ENCODE assay signal across 8 cellular contexts in the genomic region with DNA sequence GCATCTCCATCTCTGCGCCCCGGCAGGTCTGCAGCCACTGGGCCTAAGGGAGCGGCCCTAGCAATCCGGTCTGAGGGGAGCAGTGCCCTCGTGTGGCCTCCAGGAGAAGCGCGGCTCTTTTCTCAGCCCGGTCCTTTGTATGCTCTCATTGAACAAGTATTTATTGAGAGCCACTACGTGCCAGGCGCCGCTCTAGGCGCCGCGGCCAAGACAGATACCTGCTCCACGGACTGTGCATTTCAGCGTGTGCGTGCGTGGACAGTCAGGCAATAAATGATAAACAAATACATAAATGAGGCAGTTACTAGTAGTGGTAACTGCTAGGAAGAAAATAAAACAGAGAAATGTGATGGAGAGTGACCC. TPM values are rescaled to one million over a fixed set of nuclear protein-coding genes. Genes with fewer than 3 reads are reported as not detected.
DNase-seq lines count a peak whose midpoint lies in the region; ATAC-seq, FAIRE-seq and TF ChIP-seq lines count a peak whose summit lies in the region.

No MANE protein-coding gene starts in this region.

- H3K27ac Mint-ChIP-seq in endothelial cell (ENCODE audit: unreplicated experiment), result no peak overlapping the region

- no peaks in the 10 kb centered on the region for H3K9me3 Mint-ChIP-seq in endothelial cell (ENCODE audit: unreplicated experiment)

- peak overlapping the region; percentile 24 to 54 for H3K4me3 ChIP-seq in mucosa of rectum (ENCODE audit: low read length in 2 of 2)

- no peaks in the 10 kb centered on the region for H3K27me3 ChIP-seq in mucosa of rectum (ENCODE audit: control insufficient read depth in 2 of 2, insufficient read depth in 2 of 2, low read length in 2 of 2)

- no peaks in the 10 kb centered on the region for H3K36me3 Mint-ChIP-seq in endothelial cell (ENCODE audit: low read depth, unreplicated experiment)

- no peaks in the 10 kb centered on the region for H3K4me1 Mint-ChIP-seq in endothelial cell (ENCODE audit: unreplicated experiment)

- DNase-seq in D721Med (ENCODE audit: insufficient read length, low spot score), result peak; percentile 93
- DNase-seq in HTR-8/SVneo (ENCODE audit: insufficient read length, low spot score), result peak; percentile 90
- peak; percentile 85 for DNase-seq in NOMO-1 treated with DMSO at 0.1 percent for 48 hours (lab: John Stamatoyannopoulos, UW; ENCODE audit: unreplicated experiment)
- peak; percentile 42 for DNase-seq in activated CD8-positive, alpha-beta memory T cell treated with anti-CD3 and anti-CD28 coated beads, Interleukin-2, amount 50 U/mL, for 24 hours (ENCODE audit: extremely low read depth)
- peak; percentile 83 for DNase-seq in endothelial cell (ENCODE audit: low spot score)
- DNase-seq in stimulated activated CD8-positive, alpha-beta memory T cell treated with anti-CD3 and anti-CD28 coated beads, Interleukin-7, amount 100 ng/mL, for 24 hours (ENCODE audit: low read depth), result peak; percentile 41

- peaks cover 0 to 7% of the 10 kb centered on the region in 2 donors for H3K4me1 ChIP-seq in mucosa of rectum (ENCODE audit: control insufficient read depth in 2 of 2, insufficient read depth in 2 of 2, low read length in 2 of 2)

- peaks cover 5% of the 10 kb centered on the region for H3K27me3 Mint-ChIP-seq in endothelial cell (ENCODE audit: unreplicated experiment)

- H3K27ac ChIP-seq in mucosa of rectum (ENCODE audit: low read depth in 2 of 2, low read length in 2 of 2), result no peak overlapping the region

- peak; percentile 90 for ATAC-seq in GM21447 (IDR thresholded peaks at IDR 0.05; ENCODE audit: unreplicated experiment)

- no peaks in the 10 kb centered on the region for H3K9me3 ChIP-seq in mucosa of rectum (ENCODE audit: control insufficient read depth in 2 of 2, low read length in 2 of 2)

- no peak overlapping the region for H3K4me3 Mint-ChIP-seq in endothelial cell (ENCODE audit: unreplicated experiment)

- peak overlapping the region in 1 of 2 donors; percentile 57 for H3K9ac ChIP-seq in mucosa of rectum (ENCODE audit: low read depth in 1 of 2, low read length in 2 of 2)

- TF ChIP-seq CTCF in D721Med (IDR thresholded peaks at IDR 0.05; ENCODE audit: insufficient read depth, missing control alignments), result peak; percentile 80
- peak; percentile 69 for TF ChIP-seq CTCF in endothelial cell (IDR thresholded peaks at IDR 0.05; ENCODE audit: unreplicated experiment)

- no peaks in the 10 kb centered on the region for H3K36me3 ChIP-seq in mucosa of rectum (ENCODE audit: control insufficient read depth in 2 of 2, insufficient read depth in 2 of 2, low read length in 2 of 2)

- FAIRE-seq in D721Med (lab: Jason Lieb, UNC) (no peak), HTR-8/SVneo (lab: Jason Lieb, UNC) (peak; percentile 86)

RNA-seq across cellular contexts. Expression of a gene that starts 2.3 kb away (rescaled TPM):
- total RNA-seq in endothelial cell (ENCODE audit: unreplicated experiment), result 0.23 TPM

RNA-seq across cellular contexts. Expression of a gene that starts 11.3 kb away (rescaled TPM):
- total RNA-seq in endothelial cell (ENCODE audit: unreplicated experiment), result 22.6 TPM

RNA-seq across cellular contexts. Expression of a gene that starts 43.9 kb away (rescaled TPM):
- 138 TPM for total RNA-seq in endothelial cell (ENCODE audit: unreplicated experiment)

RNA-seq across cellular contexts. Expression of a gene that starts 54.8 kb away (rescaled TPM):
- 86.2 TPM for total RNA-seq in endothelial cell (ENCODE audit: unreplicated experiment)

Comparison
In these comparisons a context has a peak if more than half of its experiments do, and no peak if none do; other contexts are left out.
1. DNase-seq: peak in every context shown above with its lines; median percentile 93 in D721Med; 90 in HTR-8/SVneo; 85 in NOMO-1 treated with DMSO at 0.1 percent for 48 hours; 83 in endothelial cell; 42 in activated CD8-positive, alpha-beta memory T cell treated with anti-CD3 and anti-CD28 coated beads, Interleukin-2, amount 50 U/mL, for 24 hours; 41 in stimulated activated CD8-positive, alpha-beta memory T cell treated with anti-CD3 and anti-CD28 coated beads, Interleukin-7, amount 100 ng/mL, for 24 hours.